Comparison of ENCODE assay signal across 1 cellular context in the genomic region with DNA sequence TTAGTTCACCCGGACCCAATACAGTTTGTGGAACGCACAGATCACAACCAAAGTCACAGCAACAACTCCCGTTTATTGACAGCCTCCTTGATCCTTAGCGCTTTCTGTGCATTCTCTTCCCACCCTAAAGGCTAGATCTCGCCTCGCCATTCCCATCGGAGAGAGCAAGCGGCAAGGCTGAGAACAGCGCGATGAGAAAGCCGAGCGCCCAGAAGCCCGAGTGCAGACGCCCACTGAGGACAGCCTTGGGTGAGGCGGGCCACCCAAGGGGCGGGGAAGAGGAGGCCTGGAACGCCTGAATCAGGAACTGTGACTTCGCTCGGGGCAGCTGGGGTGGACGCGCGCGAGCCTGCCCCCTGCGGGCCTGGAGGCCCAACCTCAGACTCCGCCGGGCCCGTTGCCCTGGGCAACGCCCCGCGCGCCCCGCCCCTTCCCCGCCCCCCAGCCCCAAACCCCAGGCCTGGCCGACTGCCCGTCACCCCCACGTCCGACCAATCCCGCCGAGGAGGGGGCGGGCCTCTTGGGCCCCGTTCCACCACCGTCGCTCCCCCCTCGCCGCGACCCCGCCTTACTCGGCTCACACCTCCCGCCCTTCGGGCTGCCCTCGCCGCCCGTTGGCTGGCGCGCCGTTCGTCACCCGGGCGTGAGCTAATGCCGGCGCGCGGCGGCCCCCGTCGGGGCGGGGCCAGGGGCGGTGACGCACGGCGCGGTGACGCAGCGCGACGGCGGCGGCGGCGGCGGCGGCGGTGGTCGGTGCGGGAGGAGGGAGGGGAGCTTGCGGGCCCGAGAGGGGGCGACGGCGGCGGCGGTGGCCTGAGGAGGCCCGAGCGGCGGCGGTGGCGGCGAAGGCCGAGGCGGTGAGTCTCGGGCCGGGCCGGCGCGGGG.
TF ChIP-seq lines count a peak whose summit lies in the region.

A gene with protein sequence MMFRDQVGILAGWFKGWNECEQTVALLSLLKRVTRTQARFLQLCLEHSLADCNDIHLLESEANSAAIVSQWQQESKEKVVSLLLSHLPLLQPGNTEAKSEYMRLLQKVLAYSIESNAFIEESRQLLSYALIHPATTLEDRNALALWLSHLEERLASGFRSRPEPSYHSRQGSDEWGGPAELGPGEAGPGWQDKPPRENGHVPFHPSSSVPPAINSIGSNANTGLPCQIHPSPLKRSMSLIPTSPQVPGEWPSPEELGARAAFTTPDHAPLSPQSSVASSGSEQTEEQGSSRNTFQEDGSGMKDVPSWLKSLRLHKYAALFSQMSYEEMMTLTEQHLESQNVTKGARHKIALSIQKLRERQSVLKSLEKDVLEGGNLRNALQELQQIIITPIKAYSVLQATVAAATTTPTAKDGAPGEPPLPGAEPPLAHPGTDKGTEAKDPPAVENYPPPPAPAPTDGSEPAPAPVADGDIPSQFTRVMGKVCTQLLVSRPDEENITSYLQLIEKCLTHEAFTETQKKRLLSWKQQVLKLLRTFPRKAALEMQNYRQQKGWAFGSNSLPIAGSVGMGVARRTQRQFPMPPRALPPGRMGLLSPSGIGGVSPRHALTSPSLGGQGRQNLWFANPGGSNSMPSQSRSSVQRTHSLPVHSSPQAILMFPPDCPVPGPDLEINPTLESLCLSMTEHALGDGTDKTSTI (plus strand): TSS at position 702 of the 885 bp plus-strand sequence. CDS start 14,473 bp downstream, outside the sequence.

TF ChIP-seq in HepG2, 621 proteins besides CTCF, POLR2A, EP300 and RAD21 (continued from another document and continues in another):
- TF ChIP-seq ASH2L (IDR thresholded peaks at IDR 0.05; ENCODE audit: insufficient read length, low read depth, low read length) (peak; percentile 45), RBM22 (optimal IDR thresholded peaks at IDR 0.05; ENCODE audit: low read length) (no peak), TBP (CRISPR knock-in tag; IDR thresholded peaks at IDR 0.05) (no peak), ZFY (CRISPR knock-in tag; IDR thresholded peaks at IDR 0.05) (peak; percentile 94), ZNF607 (CRISPR knock-in tag; IDR thresholded peaks at IDR 0.05; ENCODE audit: borderline replicate concordance) (peak; percentile 71; the same call in 1 of the 2 replicates), ZMYM2 (CRISPR knock-in tag; IDR thresholded peaks at IDR 0.05) (no peak), ZNF350 (CRISPR knock-in tag; IDR thresholded peaks at IDR 0.05; ENCODE audit: borderline replicate concordance, low read depth) (peak; percentile 58; the same call in 1 of the 2 replicates), ZNF230 (CRISPR knock-in tag; IDR thresholded peaks at IDR 0.05) (0 out of 2 replicates have a peak, but pooled peaks have one; percentile 53), ZFP36L1 (CRISPR knock-in tag; IDR thresholded peaks at IDR 0.05) (no peak), ZNF550 (CRISPR knock-in tag; IDR thresholded peaks at IDR 0.05; ENCODE audit: borderline replicate concordance) (0 out of 2 replicates have a peak, but pooled peaks have one; percentile 84), ZNF841 (CRISPR knock-in tag; IDR thresholded peaks at IDR 0.05; ENCODE audit: borderline replicate concordance) (no peak), ZFP37 (CRISPR knock-in tag; IDR thresholded peaks at IDR 0.05; ENCODE audit: borderline replicate concordance) (no peak), ZNF724P (CRISPR knock-in tag; IDR thresholded peaks at IDR 0.05; ENCODE audit: borderline replicate concordance) (peak; percentile 95), NPAS2 (CRISPR knock-in tag; IDR thresholded peaks at IDR 0.05; ENCODE audit: borderline replicate concordance) (no peak), LCORL (IDR thresholded peaks at IDR 0.05) (no peak), LCORL (CRISPR knock-in tag; IDR thresholded peaks at IDR 0.05) (peak; percentile 76; the same call in 1 of the 2 replicates), SIX1 (CRISPR knock-in tag; IDR thresholded peaks at IDR 0.05; ENCODE audit: borderline replicate concordance) (no peak), ZNF292 (CRISPR knock-in tag; IDR thresholded peaks at IDR 0.05; ENCODE audit: borderline replicate concordance, low read depth) (0 out of 2 replicates have a peak, but pooled peaks have one; percentile 30), ZNF780A (CRISPR knock-in tag; IDR thresholded peaks at IDR 0.05) (no peak), ZNF383 (CRISPR knock-in tag; IDR thresholded peaks at IDR 0.05; ENCODE audit: borderline replicate concordance) (0 out of 2 replicates have a peak, but pooled peaks have one; percentile 38), ZBTB20 (CRISPR knock-in tag; IDR thresholded peaks at IDR 0.05; ENCODE audit: borderline replicate concordance, low read depth) (peak; percentile 84; the same call in 1 of the 2 replicates), PHF5A (CRISPR knock-in tag; IDR thresholded peaks at IDR 0.05; ENCODE audit: low read depth, unreplicated experiment) (peak; percentile 85), SRY (CRISPR knock-in tag; IDR thresholded peaks at IDR 0.05) (no peak; the same call in 1 of the 2 replicates), ZSCAN31 (CRISPR knock-in tag; IDR thresholded peaks at IDR 0.05; ENCODE audit: low read depth) (0 out of 2 replicates have a peak, but pooled peaks have one; percentile 41), ZNF343 (CRISPR knock-in tag; IDR thresholded peaks at IDR 0.05) (no peak), ZMYM3 (CRISPR knock-in tag; IDR thresholded peaks at IDR 0.05) (peak; percentile 46; the same call in 1 of the 2 replicates), SMARCC2 (IDR thresholded peaks at IDR 0.05) (no peak), NAIF1 (CRISPR knock-in tag; IDR thresholded peaks at IDR 0.05; ENCODE audit: borderline replicate concordance) (no peak), SSRP1 (CRISPR knock-in tag; IDR thresholded peaks at IDR 0.05) (no peak; the same call in 1 of the 2 replicates), KLF13 (CRISPR knock-in tag; IDR thresholded peaks at IDR 0.05) (no peak), KAT7 (CRISPR knock-in tag; IDR thresholded peaks at IDR 0.05; ENCODE audit: borderline replicate concordance) (peak; percentile 67; the same call in 1 of the 2 replicates)
- TF ChIP-seq, protein P1, sequence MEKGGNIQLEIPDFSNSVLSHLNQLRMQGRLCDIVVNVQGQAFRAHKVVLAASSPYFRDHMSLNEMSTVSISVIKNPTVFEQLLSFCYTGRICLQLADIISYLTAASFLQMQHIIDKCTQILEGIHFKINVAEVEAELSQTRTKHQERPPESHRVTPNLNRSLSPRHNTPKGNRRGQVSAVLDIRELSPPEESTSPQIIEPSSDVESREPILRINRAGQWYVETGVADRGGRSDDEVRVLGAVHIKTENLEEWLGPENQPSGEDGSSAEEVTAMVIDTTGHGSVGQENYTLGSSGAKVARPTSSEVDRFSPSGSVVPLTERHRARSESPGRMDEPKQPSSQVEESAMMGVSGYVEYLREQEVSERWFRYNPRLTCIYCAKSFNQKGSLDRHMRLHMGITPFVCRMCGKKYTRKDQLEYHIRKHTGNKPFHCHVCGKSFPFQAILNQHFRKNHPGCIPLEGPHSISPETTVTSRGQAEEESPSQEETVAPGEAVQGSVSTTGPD (CRISPR knock-in tag; IDR thresholded peaks at IDR 0.05): no peak
- TF ChIP-seq, protein P2, sequence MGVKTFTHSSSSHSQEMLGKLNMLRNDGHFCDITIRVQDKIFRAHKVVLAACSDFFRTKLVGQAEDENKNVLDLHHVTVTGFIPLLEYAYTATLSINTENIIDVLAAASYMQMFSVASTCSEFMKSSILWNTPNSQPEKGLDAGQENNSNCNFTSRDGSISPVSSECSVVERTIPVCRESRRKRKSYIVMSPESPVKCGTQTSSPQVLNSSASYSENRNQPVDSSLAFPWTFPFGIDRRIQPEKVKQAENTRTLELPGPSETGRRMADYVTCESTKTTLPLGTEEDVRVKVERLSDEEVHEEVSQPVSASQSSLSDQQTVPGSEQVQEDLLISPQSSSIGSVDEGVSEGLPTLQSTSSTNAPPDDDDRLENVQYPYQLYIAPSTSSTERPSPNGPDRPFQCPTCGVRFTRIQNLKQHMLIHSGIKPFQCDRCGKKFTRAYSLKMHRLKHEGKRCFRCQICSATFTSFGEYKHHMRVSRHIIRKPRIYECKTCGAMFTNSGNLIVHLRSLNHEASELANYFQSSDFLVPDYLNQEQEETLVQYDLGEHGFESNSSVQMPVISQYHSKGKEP (CRISPR knock-in tag; IDR thresholded peaks at IDR 0.05): no peak
- TF ChIP-seq, protein P3, sequence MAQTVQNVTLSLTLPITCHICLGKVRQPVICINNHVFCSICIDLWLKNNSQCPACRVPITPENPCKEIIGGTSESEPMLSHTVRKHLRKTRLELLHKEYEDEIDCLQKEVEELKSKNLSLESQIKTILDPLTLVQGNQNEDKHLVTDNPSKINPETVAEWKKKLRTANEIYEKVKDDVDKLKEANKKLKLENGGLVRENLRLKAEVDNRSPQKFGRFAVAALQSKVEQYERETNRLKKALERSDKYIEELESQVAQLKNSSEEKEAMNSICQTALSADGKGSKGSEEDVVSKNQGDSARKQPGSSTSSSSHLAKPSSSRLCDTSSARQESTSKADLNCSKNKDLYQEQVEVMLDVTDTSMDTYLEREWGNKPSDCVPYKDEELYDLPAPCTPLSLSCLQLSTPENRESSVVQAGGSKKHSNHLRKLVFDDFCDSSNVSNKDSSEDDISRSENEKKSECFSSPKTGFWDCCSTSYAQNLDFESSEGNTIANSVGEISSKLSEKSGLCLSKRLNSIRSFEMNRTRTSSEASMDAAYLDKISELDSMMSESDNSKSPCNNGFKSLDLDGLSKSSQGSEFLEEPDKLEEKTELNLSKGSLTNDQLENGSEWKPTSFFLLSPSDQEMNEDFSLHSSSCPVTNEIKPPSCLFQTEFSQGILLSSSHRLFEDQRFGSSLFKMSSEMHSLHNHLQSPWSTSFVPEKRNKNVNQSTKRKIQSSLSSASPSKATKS (CRISPR knock-in tag; IDR thresholded peaks at IDR 0.05): no peak
- TF ChIP-seq, protein P4, sequence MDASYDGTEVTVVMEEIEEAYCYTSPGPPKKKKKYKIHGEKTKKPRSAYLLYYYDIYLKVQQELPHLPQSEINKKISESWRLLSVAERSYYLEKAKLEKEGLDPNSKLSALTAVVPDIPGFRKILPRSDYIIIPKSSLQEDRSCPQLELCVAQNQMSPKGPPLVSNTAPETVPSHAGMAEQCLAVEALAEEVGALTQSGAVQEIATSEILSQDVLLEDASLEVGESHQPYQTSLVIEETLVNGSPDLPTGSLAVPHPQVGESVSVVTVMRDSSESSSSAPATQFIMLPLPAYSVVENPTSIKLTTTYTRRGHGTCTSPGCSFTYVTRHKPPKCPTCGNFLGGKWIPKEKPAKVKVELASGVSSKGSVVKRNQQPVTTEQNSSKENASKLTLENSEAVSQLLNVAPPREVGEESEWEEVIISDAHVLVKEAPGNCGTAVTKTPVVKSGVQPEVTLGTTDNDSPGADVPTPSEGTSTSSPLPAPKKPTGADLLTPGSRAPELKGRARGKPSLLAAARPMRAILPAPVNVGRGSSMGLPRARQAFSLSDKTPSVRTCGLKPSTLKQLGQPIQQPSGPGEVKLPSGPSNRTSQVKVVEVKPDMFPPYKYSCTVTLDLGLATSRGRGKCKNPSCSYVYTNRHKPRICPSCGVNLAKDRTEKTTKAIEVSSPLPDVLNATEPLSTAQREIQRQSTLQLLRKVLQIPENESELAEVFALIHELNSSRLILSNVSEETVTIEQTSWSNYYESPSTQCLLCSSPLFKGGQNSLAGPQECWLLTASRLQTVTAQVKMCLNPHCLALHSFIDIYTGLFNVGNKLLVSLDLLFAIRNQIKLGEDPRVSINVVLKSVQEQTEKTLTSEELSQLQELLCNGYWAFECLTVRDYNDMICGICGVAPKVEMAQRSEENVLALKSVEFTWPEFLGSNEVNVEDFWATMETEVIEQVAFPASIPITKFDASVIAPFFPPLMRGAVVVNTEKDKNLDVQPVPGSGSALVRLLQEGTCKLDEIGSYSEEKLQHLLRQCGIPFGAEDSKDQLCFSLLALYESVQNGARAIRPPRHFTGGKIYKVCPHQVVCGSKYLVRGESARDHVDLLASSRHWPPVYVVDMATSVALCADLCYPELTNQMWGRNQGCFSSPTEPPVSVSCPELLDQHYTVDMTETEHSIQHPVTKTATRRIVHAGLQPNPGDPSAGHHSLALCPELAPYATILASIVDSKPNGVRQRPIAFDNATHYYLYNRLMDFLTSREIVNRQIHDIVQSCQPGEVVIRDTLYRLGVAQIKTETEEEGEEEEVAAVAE (CRISPR knock-in tag; IDR thresholded peaks at IDR 0.05; ENCODE audit: borderline replicate concordance): 0 out of 2 replicates have a peak, but pooled peaks have one; percentile 29
- TF ChIP-seq, protein P5, sequence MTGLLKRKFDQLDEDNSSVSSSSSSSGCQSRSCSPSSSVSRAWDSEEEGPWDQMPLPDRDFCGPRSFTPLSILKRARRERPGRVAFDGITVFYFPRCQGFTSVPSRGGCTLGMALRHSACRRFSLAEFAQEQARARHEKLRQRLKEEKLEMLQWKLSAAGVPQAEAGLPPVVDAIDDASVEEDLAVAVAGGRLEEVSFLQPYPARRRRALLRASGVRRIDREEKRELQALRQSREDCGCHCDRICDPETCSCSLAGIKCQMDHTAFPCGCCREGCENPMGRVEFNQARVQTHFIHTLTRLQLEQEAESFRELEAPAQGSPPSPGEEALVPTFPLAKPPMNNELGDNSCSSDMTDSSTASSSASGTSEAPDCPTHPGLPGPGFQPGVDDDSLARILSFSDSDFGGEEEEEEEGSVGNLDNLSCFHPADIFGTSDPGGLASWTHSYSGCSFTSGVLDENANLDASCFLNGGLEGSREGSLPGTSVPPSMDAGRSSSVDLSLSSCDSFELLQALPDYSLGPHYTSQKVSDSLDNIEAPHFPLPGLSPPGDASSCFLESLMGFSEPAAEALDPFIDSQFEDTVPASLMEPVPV (CRISPR knock-in tag; IDR thresholded peaks at IDR 0.05): no peak
- TF ChIP-seq, protein P6, sequence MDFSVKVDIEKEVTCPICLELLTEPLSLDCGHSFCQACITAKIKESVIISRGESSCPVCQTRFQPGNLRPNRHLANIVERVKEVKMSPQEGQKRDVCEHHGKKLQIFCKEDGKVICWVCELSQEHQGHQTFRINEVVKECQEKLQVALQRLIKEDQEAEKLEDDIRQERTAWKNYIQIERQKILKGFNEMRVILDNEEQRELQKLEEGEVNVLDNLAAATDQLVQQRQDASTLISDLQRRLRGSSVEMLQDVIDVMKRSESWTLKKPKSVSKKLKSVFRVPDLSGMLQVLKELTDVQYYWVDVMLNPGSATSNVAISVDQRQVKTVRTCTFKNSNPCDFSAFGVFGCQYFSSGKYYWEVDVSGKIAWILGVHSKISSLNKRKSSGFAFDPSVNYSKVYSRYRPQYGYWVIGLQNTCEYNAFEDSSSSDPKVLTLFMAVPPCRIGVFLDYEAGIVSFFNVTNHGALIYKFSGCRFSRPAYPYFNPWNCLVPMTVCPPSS (IDR thresholded peaks at IDR 0.05): no peak
- TF ChIP-seq, protein P7, sequence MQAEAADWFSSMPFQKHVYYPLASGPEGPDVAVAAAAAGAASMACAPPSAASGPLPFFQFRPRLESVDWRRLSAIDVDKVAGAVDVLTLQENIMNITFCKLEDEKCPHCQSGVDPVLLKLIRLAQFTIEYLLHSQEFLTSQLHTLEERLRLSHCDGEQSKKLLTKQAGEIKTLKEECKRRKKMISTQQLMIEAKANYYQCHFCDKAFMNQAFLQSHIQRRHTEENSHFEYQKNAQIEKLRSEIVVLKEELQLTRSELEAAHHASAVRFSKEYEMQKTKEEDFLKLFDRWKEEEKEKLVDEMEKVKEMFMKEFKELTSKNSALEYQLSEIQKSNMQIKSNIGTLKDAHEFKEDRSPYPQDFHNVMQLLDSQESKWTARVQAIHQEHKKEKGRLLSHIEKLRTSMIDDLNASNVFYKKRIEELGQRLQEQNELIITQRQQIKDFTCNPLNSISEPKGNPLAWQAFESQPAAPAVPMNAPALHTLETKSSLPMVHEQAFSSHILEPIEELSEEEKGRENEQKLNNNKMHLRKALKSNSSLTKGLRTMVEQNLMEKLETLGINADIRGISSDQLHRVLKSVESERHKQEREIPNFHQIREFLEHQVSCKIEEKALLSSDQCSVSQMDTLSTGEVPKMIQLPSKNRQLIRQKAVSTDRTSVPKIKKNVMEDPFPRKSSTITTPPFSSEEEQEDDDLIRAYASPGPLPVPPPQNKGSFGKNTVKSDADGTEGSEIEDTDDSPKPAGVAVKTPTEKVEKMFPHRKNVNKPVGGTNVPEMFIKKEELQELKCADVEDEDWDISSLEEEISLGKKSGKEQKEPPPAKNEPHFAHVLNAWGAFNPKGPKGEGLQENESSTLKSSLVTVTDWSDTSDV (CRISPR knock-in tag; IDR thresholded peaks at IDR 0.05): no peak
